Comparison of ENCODE assay signal across 9 cellular contexts in genomic region chr16:87778476-87778829, GRCh38. TPM values are rescaled to one million over a fixed set of nuclear protein-coding genes. Genes with fewer than 3 reads are reported as not detected.
DNase-seq lines count a peak whose midpoint lies in the region; ATAC-seq, FAIRE-seq and TF ChIP-seq lines count a peak whose summit lies in the region.
"Had no signal": no experiment of that assay in that cellular context is flagged by ENCODE, and none has a peak within 500 bp of the region (broad histone marks: within the 10 kb centered on the region; RNA-seq: fewer than 3 reads in every experiment).

No MANE protein-coding gene starts in this region.

- no peaks in the 10 kb centered on the region for H4K20me1 ChIP-seq in PC-3 (ENCODE audit: low read length)

- no peaks in the 10 kb centered on the region for H3F3A ChIP-seq in PC-3 (ENCODE audit: low read length, unreplicated experiment)

- H3K27me3 ChIP-seq in PC-3 (ENCODE audit: low read length): no peaks in the 10 kb centered on the region
- no peaks in the 10 kb centered on the region for H3K27me3 ChIP-seq in ectodermal cell (ENCODE audit: control insufficient read depth, insufficient read depth, low read length, poor library complexity, severe bottlenecking)
- H3K27me3 ChIP-seq in sigmoid colon: peaks cover 0 to 9% (median 5%) of the 10 kb centered on the region in 3 donors

- TF ChIP-seq EP300 in sigmoid colon (IDR thresholded peaks at IDR 0.05): no peak

- no peaks in the 10 kb centered on the region for H3K36me3 ChIP-seq in PC-3 (ENCODE audit: low read depth, low read length)
- no peaks in the 10 kb centered on the region for H3K36me3 ChIP-seq in ectodermal cell (ENCODE audit: control insufficient read depth, insufficient read depth, low read length)
- no peaks in the 10 kb centered on the region for H3K36me3 ChIP-seq in sigmoid colon
- H3K36me3 ChIP-seq in kidney (ENCODE audit: control insufficient read depth in 1 of 2, insufficient read depth in 2 of 2, low read length in 2 of 2): no peaks in the 10 kb centered on the region
- H3K36me3 ChIP-seq: gastroesophageal sphincter had no signal

- DNase-seq in activated CD4-positive, CD25-positive, alpha-beta regulatory T cell treated with anti-CD3 and anti-CD28 coated beads, Interleukin-2, amount 50 U/mL, for 72 hours: peak; percentile 36
- DNase-seq in activated CD4-positive, CD25-positive, alpha-beta regulatory T cell (lab: John Stamatoyannopoulos, UW): no peak
- DNase-seq in PC-3 (no peak), sigmoid colon (no peak), kidney (no peak), amniotic stem cell (lab: John Stamatoyannopoulos, UW) (no peak), urothelium cell line (ENCODE audit: low spot score) (no peak)

- intact Hi-C loops in PC-3 (cut with micrococcal nuclease) (loop anchor here (1.0 to 5.0 kb wide), 2 partner anchors 74 to 131 kb away; no protein-coding TSS in a partner anchor), sigmoid colon (cut with DNase I) (loop anchor here (2.0 kb wide), 2 partner anchors 74 to 130 kb away; no protein-coding TSS in a partner anchor), kidney (cut with DNase I) (loop anchor here (10.0 kb wide), 1 partner anchor 96 kb away; no protein-coding TSS in a partner anchor)

- no peak for TF ChIP-seq POLR2A in sigmoid colon (IDR thresholded peaks at IDR 0.05)

- no peak for ATAC-seq in PC-3

- H3K9me3 ChIP-seq in PC-3 (ENCODE audit: low read length) (no peaks in the 10 kb centered on the region), ectodermal cell (ENCODE audit: control insufficient read depth, low read length) (no peaks in the 10 kb centered on the region), sigmoid colon (no peaks in the 10 kb centered on the region), kidney (ENCODE audit: control insufficient read depth in 1 of 2, low read length in 2 of 2) (no peaks in the 10 kb centered on the region)
- H3K9me3 ChIP-seq: gastroesophageal sphincter had no signal

- H2AFZ ChIP-seq in PC-3 (ENCODE audit: low read length): peak overlapping the region; percentile 54; the same call in 1 of the 2 replicates

- H3K4me3 ChIP-seq in PC-3 (ENCODE audit: low read length) (no peak overlapping the region), ectodermal cell (ENCODE audit: insufficient read depth, low read depth, low read length) (no peak overlapping the region), sigmoid colon (no peak overlapping the region), kidney (ENCODE audit: low read length in 2 of 2) (no peak overlapping the region)
- H3K4me3 ChIP-seq: gastroesophageal sphincter had no signal

- H3K27ac ChIP-seq in PC-3 (ENCODE audit: low read length) (peak overlapping the region; percentile 44), ectodermal cell (ENCODE audit: insufficient read depth, low read depth, low read length, poor library complexity, severe bottlenecking) (peak overlapping the region; percentile 89), sigmoid colon (peak overlapping the region in 3 of 4 donors; percentile 30 to 64 (median 53)), kidney (ENCODE audit: low read depth in 2 of 2, low read length in 2 of 2) (no peak overlapping the region)

- TSS peak; percentile 93 for BruUV-seq in PC-3 (replicated peaks; lab: Mats Ljungman, UMichigan)

- CTCF ChIA-PET in PC-3 (lab: Charles Lee): interaction anchor here (0.6 to 1.5 kb wide), 8 partner anchors 13 to 121 kb away, joined by 3 to 42 read pairs (median 4); partner anchors contain the start of genes KLHDC4 and SLC7A5

- POLR2A ChIA-PET in PC-3 (lab: Charles Lee; ENCODE audit: unreplicated experiment): no interaction called here

- H3K4me2 ChIP-seq in PC-3 (ENCODE audit: low read length): peak overlapping the region; percentile 48

- TF ChIP-seq CTCF in PC-3 (conservative IDR thresholded peaks at IDR 0.05; ENCODE audit: low read depth, low read length): no peak
- no peak for TF ChIP-seq CTCF in sigmoid colon (IDR thresholded peaks at IDR 0.05)
- TF ChIP-seq CTCF in kidney (IDR thresholded peaks at IDR 0.05; ENCODE audit: borderline replicate concordance, extremely low read depth, insufficient read depth): no peak

- peak overlapping the region; percentile 33 for H3K9ac ChIP-seq in PC-3 (ENCODE audit: low read length)
- no peak overlapping the region for H3K9ac ChIP-seq in kidney (ENCODE audit: low read length in 2 of 2)

- no peaks in the 10 kb centered on the region for H3K9me2 ChIP-seq in PC-3 (replicated peaks; ENCODE audit: low read length)

- WGBS in ectodermal cell, 2 experiments: 90 to 92% methylated on average over 13 of the region's 13 CpGs
- 92 to 94% methylated on average over 13 of the region's 13 CpGs for WGBS in sigmoid colon, 2 donors

- H3K4me1 ChIP-seq in PC-3 (ENCODE audit: insufficient read depth, low read length) (peaks cover 10% of the 10 kb centered on the region), ectodermal cell (ENCODE audit: control insufficient read depth, insufficient read depth, low read length) (no peaks in the 10 kb centered on the region), sigmoid colon (peaks cover 0 to 20% (median 14%) of the 10 kb centered on the region in 4 donors), kidney (ENCODE audit: control insufficient read depth in 1 of 2, insufficient read depth in 1 of 2, low read depth in 1 of 2, low read length in 2 of 2) (peaks cover 0 to 3% of the 10 kb centered on the region in 2 donors)

- FAIRE-seq in kidney (lab: Jason Lieb, UNC): no peak
- FAIRE-seq in urothelium cell line (lab: Jason Lieb, UNC): no peak

- no peaks in the 10 kb centered on the region for H3K79me2 ChIP-seq in PC-3 (ENCODE audit: low read length)

RNA-seq across cellular contexts. Expression of gene KLHDC4, which starts 12.7 kb away (rescaled TPM):
- 36.3 and 68.2 TPM in 2 replicates for total RNA-seq in PC-3 (2014; rRNA removed)
- polyA plus RNA-seq in ectodermal cell (2013, experiment 1 of 4): 47.3 TPM
- 42.0 TPM for polyA plus RNA-seq in ectodermal cell (2013, experiment 2 of 4)
- polyA plus RNA-seq in ectodermal cell (2013, experiment 3 of 4): 24.0 TPM
- 29.9 TPM for polyA plus RNA-seq in ectodermal cell (2013, experiment 4 of 4)
- total RNA-seq in sigmoid colon: 10 to 100 TPM; 24.6 to 28.5 (median 25.5) TPM
- 10 to 100 TPM; 12.7 to 71.0 (median 18.0) TPM for polyA plus RNA-seq in sigmoid colon
- total RNA-seq in kidney: 42.2 TPM
- polyA plus RNA-seq in kidney (ENCODE audit: insufficient read depth, low read depth, low replicate concordance): 25.0 TPM

Comparison
In these comparisons a context has a peak if more than half of its experiments do, and no peak if none do; other contexts are left out.
1. H3K27ac ChIP-seq: peak in PC-3 (single experiment), ectodermal cell (single experiment) and sigmoid colon (3 of 4); none in kidney (0 of 2).